Comparison of ENCODE assay signal across 13 cellular contexts in the genomic region with DNA sequence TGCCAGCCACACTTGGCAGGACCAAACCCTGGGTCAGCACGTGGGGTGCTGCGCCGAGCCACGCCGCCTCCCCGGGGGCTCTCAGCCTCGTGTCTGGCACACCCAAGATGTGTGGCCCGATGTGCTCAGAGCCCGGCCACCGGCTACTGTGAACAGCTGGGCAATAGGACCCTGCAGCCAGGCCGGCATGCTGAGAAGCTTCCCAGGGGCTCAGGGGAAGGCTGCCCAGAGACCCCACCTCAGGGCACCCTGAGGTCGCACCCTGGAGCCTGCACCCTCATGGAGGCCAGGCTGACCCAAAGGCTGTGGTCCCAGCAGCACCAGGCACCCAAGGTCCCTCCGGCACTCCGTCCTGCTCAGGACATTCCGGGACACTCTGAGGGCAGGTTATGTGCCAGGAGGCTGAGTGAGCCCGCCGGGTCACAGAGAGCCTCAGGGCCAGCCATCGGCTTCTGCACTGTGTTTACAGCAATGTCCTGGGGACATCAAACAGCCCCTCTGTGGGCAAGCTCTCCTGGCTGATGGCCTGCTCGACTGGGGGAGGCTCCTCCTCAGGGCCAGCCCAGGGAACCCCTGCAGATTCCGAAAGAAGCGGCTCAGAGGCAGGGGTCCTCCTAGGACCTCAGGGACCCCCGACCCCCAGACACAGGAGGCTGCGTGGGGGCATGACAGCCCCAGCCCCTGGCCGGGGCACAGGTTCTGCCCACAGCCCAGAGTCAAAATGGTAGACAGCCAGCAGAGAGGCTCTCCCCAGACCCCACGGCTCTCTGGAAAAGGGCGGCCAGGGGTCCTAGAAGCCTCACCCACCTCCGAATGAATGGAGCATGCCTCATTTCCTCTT. TPM values are rescaled to one million over a fixed set of nuclear protein-coding genes. Genes with fewer than 3 reads are reported as not detected.
DNase-seq lines count a peak whose midpoint lies in the region; ATAC-seq, FAIRE-seq and TF ChIP-seq lines count a peak whose summit lies in the region.
"Had no signal": no experiment of that assay in that cellular context is flagged by ENCODE, and none has a peak within 500 bp of the region (broad histone marks: within the 10 kb centered on the region; RNA-seq: fewer than 3 reads in every experiment).

No MANE protein-coding gene starts in this region.

- dilution Hi-C loops in mammary epithelial cell (cut with HindIII; ENCODE audit: low sequenced_read_pairs), result loop anchor here (5.0 kb wide), 2 partner anchors 78 to 202 kb away; no protein-coding TSS in a partner anchor

- H3K36me3 Mint-ChIP-seq in WTC11, result peaks cover 10% of the 10 kb centered on the region

- H3K27me3 ChIP-seq in dorsolateral prefrontal cortex (no peaks in the 10 kb centered on the region), HepG2 (ENCODE audit: control insufficient read depth in 1 of 2, insufficient read depth in 2 of 2, low read length in 2 of 2) (no peaks in the 10 kb centered on the region), stomach (no peaks in the 10 kb centered on the region), mammary epithelial cell (ENCODE audit: insufficient read depth, low read length) (no peaks in the 10 kb centered on the region), MM.1S (replicated peaks; ENCODE audit: insufficient read depth, low read length) (no peaks in the 10 kb centered on the region)

- H3K36me3 ChIP-seq in HepG2 (replicated peaks in 1 of 2; ENCODE audit: control insufficient read depth in 1 of 2, insufficient read depth in 2 of 2, low read length in 2 of 2), result peaks cover 15 to 44% of the 10 kb centered on the region in 2 experiments
- peaks cover 15 to 33% (median 27%) of the 10 kb centered on the region in 4 donors for H3K36me3 ChIP-seq in stomach
- H3K36me3 ChIP-seq in mammary epithelial cell (ENCODE audit: insufficient read depth, low read length), result peaks cover 5% of the 10 kb centered on the region
- no peaks in the 10 kb centered on the region for H3K36me3 ChIP-seq in MM.1S (replicated peaks; ENCODE audit: insufficient read depth, low read length)

- H3K4me2 ChIP-seq in HepG2 (ENCODE audit: low read depth, low read length) (no peak overlapping the region), mammary epithelial cell (ENCODE audit: insufficient read depth, low read depth, low read length) (no peak overlapping the region), MM.1S (ENCODE audit: low read depth, low read length) (no peak overlapping the region)

- H2AFZ ChIP-seq in HepG2 (ENCODE audit: low read length) (no peak overlapping the region), mammary epithelial cell (ENCODE audit: low read depth, low read length) (no peak overlapping the region), MM.1S (ENCODE audit: low read length) (no peak overlapping the region)

- CTCF ChIA-PET in WTC11 (lab: Charles Lee) (interaction anchor here (0.7 to 1.3 kb wide), 2 partner anchors 19 to 22 kb away, joined by 3 read pairs; no protein-coding TSS in a partner anchor), HepG2 (lab: Yijun Ruan, JAX; ENCODE audit: low intra/inter-chr PET ratio, low total read pairs) (no interaction called here), mammary epithelial cell (lab: Charles Lee; ENCODE audit: low non-redundant PET) (no interaction called here)

- no peaks in the 10 kb centered on the region for H3F3A ChIP-seq in MM.1S (ENCODE audit: insufficient read depth, low read length)

- TF ChIP-seq CTCF in WTC11 (IDR thresholded peaks at IDR 0.05) (no peak), dorsolateral prefrontal cortex (IDR thresholded peaks at IDR 0.05 in 54 of 56, conservative IDR thresholded peaks at IDR 0.05 in 2 of 56; ENCODE audit: low read depth in 1 of 56, partially characterized antibody in 56 of 56) (no peak), HepG2 (CRISPR knock-in tag; IDR thresholded peaks at IDR 0.05) (no peak), stomach (IDR thresholded peaks at IDR 0.05) (no peak), mammary epithelial cell (conservative IDR thresholded peaks at IDR 0.05 in 1 of 2, IDR thresholded peaks at IDR 0.05 in 1 of 2; ENCODE audit: extremely low read depth in 1 of 2, insufficient read depth in 1 of 2, low read depth in 1 of 2, low read length in 2 of 2) (no peak), MM.1S (IDR thresholded peaks at IDR 0.05; ENCODE audit: low read length) (no peak)

- H3K4me1 Mint-ChIP-seq in WTC11, result no peaks in the 10 kb centered on the region

- H3K9ac ChIP-seq in HepG2 (ENCODE audit: insufficient read depth, low read depth, low read length), result no peak overlapping the region
- H3K9ac ChIP-seq in mammary epithelial cell (ENCODE audit: insufficient read depth, low read length), result no peak overlapping the region
- no peak overlapping the region for H3K9ac ChIP-seq in MM.1S (ENCODE audit: low read length)

- no peak for FAIRE-seq in HepG2 (lab: Jason Lieb, UNC)

- H3K27ac Mint-ChIP-seq in WTC11, result no peak overlapping the region

- H3K4me3 ChIP-seq in dorsolateral prefrontal cortex (peak overlapping the region in 5 of 59 donors; percentile 0 to 10 (median 3)), HepG2 (replicated peaks in 1 of 3; ENCODE audit: insufficient read depth in 1 of 3, low read depth in 2 of 3, low read length in 3 of 3) (no peak overlapping the region), stomach (no peak overlapping the region), mammary epithelial cell (replicated peaks in 1 of 3; ENCODE audit: insufficient read depth in 1 of 3, low read depth in 2 of 3, low read length in 3 of 3) (no peak overlapping the region), MM.1S (ENCODE audit: low read length) (no peak overlapping the region)

- H3K27me3 Mint-ChIP-seq in WTC11 (ENCODE audit: low read depth), result no peaks in the 10 kb centered on the region
- H3K27me3 Mint-ChIP-seq: CD4-positive, alpha-beta memory T cell had no signal

- BruUV-seq in HepG2 (replicated peaks; lab: Mats Ljungman, UMichigan) (no TSS peak), mammary epithelial cell (replicated peaks; lab: Mats Ljungman, UMichigan) (no TSS peak)

- no peak for TF ChIP-seq POLR2A in HepG2 (IDR thresholded peaks at IDR 0.05; ENCODE audit: insufficient read depth in 1 of 2, low read depth in 2 of 2, low read length in 2 of 2)
- TF ChIP-seq POLR2A in stomach (IDR thresholded peaks at IDR 0.05), result no peak

- no peak overlapping the region for H3K4me3 Mint-ChIP-seq in WTC11

- whole genome bisulfite sequencing in HepG2 (ENCODE audit: low lambda C conversion rate), result no CpG with 5 or more reads among the region's 27 CpGs
- 62 to 84% (median 69%) methylated on average over 18 to 27 of the region's 27 CpGs for WGBS in stomach, 5 donors
- 93% methylated on average over 20 of the region's 27 CpGs for WGBS in mammary epithelial cell (ENCODE audit: low coverage, missing lambda C conversion rate)

- in situ Hi-C loops in HepG2 (cut with HindIII; ENCODE audit: extremely low pct_ligation_motif_present, low pct_unique_long_range_greater_than_20kb), result no loop called here
- in situ Hi-C loops in mammary epithelial cell (cut with MboI; ENCODE audit: low sequenced_read_pairs in 2 of 2), result no loop called here

- peak overlapping the region in 52 of 59 donors; percentile 2 to 82 (median 64) for H3K27ac ChIP-seq in dorsolateral prefrontal cortex
- H3K27ac ChIP-seq in HepG2 (ENCODE audit: extremely low read length, insufficient read depth, low read length), result no peak overlapping the region
- H3K27ac ChIP-seq in stomach, result peak overlapping the region in 4 of 5 donors; percentile 19 to 67 (median 50)
- H3K27ac ChIP-seq in mammary epithelial cell (ENCODE audit: insufficient read depth, low read depth, low read length), result no peak overlapping the region
- H3K27ac ChIP-seq in MM.1S (ENCODE audit: low read length), result no peak overlapping the region

- ATAC-seq in WTC11 (no peak), HepG2 (no peak)

- TF ChIP-seq RAD21 in HepG2 (CRISPR knock-in tag; IDR thresholded peaks at IDR 0.05), result no peak

- intact Hi-C loops in dorsolateral prefrontal cortex (cut with DNase I) (no loop called here), HepG2 (cut with micrococcal nuclease; ENCODE audit: unreplicated experiment) (no loop called here), stomach (cut with DNase I; ENCODE audit: low total_unique reads) (no loop called here), mammary epithelial cell (cut with micrococcal nuclease) (no loop called here)

- DNase-seq in WTC11 (ENCODE audit: low spot score) (peak; percentile 8), dorsolateral prefrontal cortex (peak in 5 of 10 donors; percentile 29 to 44 (median 39)), HepG2 (ENCODE audit: low spot score) (no peak), stomach (peak; percentile 27), NCI-H510A treated with DMSO at 0.1 percent for 48 hours (lab: John Stamatoyannopoulos, UW) (no peak), mammary epithelial cell (no peak), MM.1S (no peak), RKO (ENCODE audit: low spot score) (no peak)
- DNase-seq: effector CD4-positive, alpha-beta T cell; NCI-H1694; NCI-H748 treated with DMSO at 0.1 percent for 48 hours; SIG-M5 had no signal

- no peak for TF ChIP-seq EP300 in HepG2 (IDR thresholded peaks at IDR 0.05; ENCODE audit: low read depth in 2 of 2, low read length in 2 of 2)
- no peak for TF ChIP-seq EP300 in HepG2 (CRISPR knock-in tag; IDR thresholded peaks at IDR 0.05; ENCODE audit: borderline replicate concordance)
- no peak for TF ChIP-seq EP300 in stomach (IDR thresholded peaks at IDR 0.05)

- H3K4me1 ChIP-seq in HepG2 (ENCODE audit: insufficient read depth, low read length) (peaks cover 17% of the 10 kb centered on the region), stomach (peaks cover 28 to 49% (median 35%) of the 10 kb centered on the region in 4 donors), mammary epithelial cell (ENCODE audit: insufficient read depth, low read length) (no peaks in the 10 kb centered on the region), MM.1S (ENCODE audit: low read length) (no peaks in the 10 kb centered on the region)

- no peaks in the 10 kb centered on the region for H3K9me3 Mint-ChIP-seq in WTC11
- H3K9me3 Mint-ChIP-seq: CD4-positive, alpha-beta memory T cell had no signal

- H3K9me3 ChIP-seq in HepG2 (ENCODE audit: low read length) (no peaks in the 10 kb centered on the region), stomach (no peaks in the 10 kb centered on the region), mammary epithelial cell (replicated peaks; ENCODE audit: insufficient read depth, low read length) (no peaks in the 10 kb centered on the region), MM.1S (replicated peaks; ENCODE audit: insufficient read depth, low read length) (no peaks in the 10 kb centered on the region)

- H4K20me1 ChIP-seq in HepG2 (ENCODE audit: insufficient read depth, low read length) (no peaks in the 10 kb centered on the region), mammary epithelial cell (ENCODE audit: insufficient read depth, low read length) (no peaks in the 10 kb centered on the region), MM.1S (ENCODE audit: insufficient read depth, low read length) (no peaks in the 10 kb centered on the region)

- no peaks in the 10 kb centered on the region for H3K9me2 ChIP-seq in MM.1S (replicated peaks; ENCODE audit: insufficient read depth, low read length)

- H3K79me2 ChIP-seq in HepG2 (ENCODE audit: insufficient read depth, low read length) (peaks cover 10% of the 10 kb centered on the region), mammary epithelial cell (ENCODE audit: insufficient read depth, low read length) (peaks cover 8% of the 10 kb centered on the region), MM.1S (ENCODE audit: low read length) (peaks cover 57% of the 10 kb centered on the region)

- POLR2A ChIA-PET in WTC11 (lab: Charles Lee), result no interaction called here
- POLR2A ChIA-PET in HepG2 (lab: Yijun Ruan, JAX), result interaction anchor here (1.7 kb wide), 1 partner anchor 9 kb away, joined by 5 read pairs; no protein-coding TSS in a partner anchor

RNA-seq across cellular contexts. Expression of a gene that starts 8.3 kb away (rescaled TPM):
- 27.7 to 29.8 TPM (median 28.3 TPM) in 3 replicates for total RNA-seq in WTC11 (2021)
- total RNA-seq in dorsolateral prefrontal cortex, result 10 to 100 TPM; 13.2 to 83.6 (median 28.1) TPM
- total RNA-seq in HepG2 (2016; rRNA removed; fragmentation: Illumina TruSeq; extraction: Trizol), result 12.6 and 21.8 TPM in 2 replicates
- 4.8 and 5.6 TPM in 2 replicates for total RNA-seq in HepG2 (2016; cell fraction: cytosol; rRNA removed; fragmentation: Illumina TruSeq; extraction: Trizol; ENCODE audit: low read depth)
- total RNA-seq in HepG2 (2016; cell fraction: insoluble cytoplasmic fraction; rRNA removed; fragmentation: Illumina TruSeq; extraction: Trizol), result 11.0 and 23.6 TPM in 2 replicates
- 10.8 TPM in 2 replicates for total RNA-seq in HepG2 (2016; cell fraction: membrane; rRNA removed; fragmentation: Illumina TruSeq; extraction: Trizol)
- total RNA-seq in HepG2 (2016; cell fraction: nucleus; rRNA removed; fragmentation: Illumina TruSeq; extraction: Trizol), result 21.2 and 27.4 TPM in 2 replicates
- polyA plus RNA-seq in HepG2 (2011; rRNA removed), result 23.0 and 31.0 TPM in 2 replicates
- polyA plus RNA-seq in HepG2 (2011; cell fraction: cytosol; rRNA removed), result 14.5 and 24.7 TPM in 2 replicates
- polyA plus RNA-seq in HepG2 (2011; cell fraction: nucleus; rRNA removed), result 49.0 and 62.1 TPM in 2 replicates
- polyA plus RNA-seq in HepG2 (2012), result 18.0 and 36.8 TPM in 2 replicates
- polyA plus RNA-seq in HepG2 (2016; cell fraction: cytosol; fragmentation: Illumina TruSeq; extraction: Trizol; ENCODE audit: low read depth), result 3.7 and 4.0 TPM in 2 replicates
- polyA plus RNA-seq in HepG2 (2016; cell fraction: insoluble cytoplasmic fraction; fragmentation: Illumina TruSeq; extraction: Trizol; ENCODE audit: low read depth), result 11.1 and 13.0 TPM in 2 replicates
- 6.4 and 7.2 TPM in 2 replicates for polyA plus RNA-seq in HepG2 (2016; cell fraction: membrane; fragmentation: Illumina TruSeq; extraction: Trizol; ENCODE audit: low read depth)
- 44.5 and 46.0 TPM in 2 replicates for polyA plus RNA-seq in HepG2 (2016; cell fraction: nucleus; fragmentation: Illumina TruSeq; extraction: Trizol; ENCODE audit: insufficient read depth, low read depth)
- 42.0 and 128 TPM in 2 replicates for polyA minus RNA-seq in HepG2 (2011; rRNA and poly(A)+ RNA removed; ENCODE audit: low replicate concordance)
- 32.2 and 34.4 TPM in 2 replicates for polyA minus RNA-seq in HepG2 (2011; cell fraction: cytosol; rRNA and poly(A)+ RNA removed)
- polyA minus RNA-seq in HepG2 (2011; cell fraction: nucleus; rRNA and poly(A)+ RNA removed), result 12.2 and 14.7 TPM in 2 replicates
- total RNA-seq in stomach, result 10 to 100 TPM in 1 of 5 donors, 1 to 10 TPM in 4; 3.1 to 23.3 (median 3.9) TPM
- 1 to 10 TPM; 2.9 to 9.9 (median 6.7) TPM for polyA plus RNA-seq in stomach
- total RNA-seq in mammary epithelial cell, result 10 to 100 TPM in 1 of 2 donors, 1 to 10 TPM in 1; 3.7 to 15.6 TPM
- polyA plus RNA-seq in mammary epithelial cell, result 10.7 TPM
- 8.7 TPM for polyA minus RNA-seq in mammary epithelial cell

Comparison
In these comparisons a context has a peak if more than half of its experiments do, and no peak if none do; other contexts are left out.
1. DNase-seq: peak in WTC11 (single experiment) and stomach (single experiment); none in HepG2 (single experiment), NCI-H510A treated with DMSO at 0.1 percent for 48 hours (single experiment), mammary epithelial cell (single experiment), MM.1S (single experiment) and RKO (single experiment).
2. H3K27ac ChIP-seq: peak in dorsolateral prefrontal cortex (52 of 59) and stomach (4 of 5); none in HepG2 (single experiment), mammary epithelial cell (single experiment) and MM.1S (single experiment).